Comparison of ENCODE assay signal across 27 cellular contexts in the genomic region with DNA sequence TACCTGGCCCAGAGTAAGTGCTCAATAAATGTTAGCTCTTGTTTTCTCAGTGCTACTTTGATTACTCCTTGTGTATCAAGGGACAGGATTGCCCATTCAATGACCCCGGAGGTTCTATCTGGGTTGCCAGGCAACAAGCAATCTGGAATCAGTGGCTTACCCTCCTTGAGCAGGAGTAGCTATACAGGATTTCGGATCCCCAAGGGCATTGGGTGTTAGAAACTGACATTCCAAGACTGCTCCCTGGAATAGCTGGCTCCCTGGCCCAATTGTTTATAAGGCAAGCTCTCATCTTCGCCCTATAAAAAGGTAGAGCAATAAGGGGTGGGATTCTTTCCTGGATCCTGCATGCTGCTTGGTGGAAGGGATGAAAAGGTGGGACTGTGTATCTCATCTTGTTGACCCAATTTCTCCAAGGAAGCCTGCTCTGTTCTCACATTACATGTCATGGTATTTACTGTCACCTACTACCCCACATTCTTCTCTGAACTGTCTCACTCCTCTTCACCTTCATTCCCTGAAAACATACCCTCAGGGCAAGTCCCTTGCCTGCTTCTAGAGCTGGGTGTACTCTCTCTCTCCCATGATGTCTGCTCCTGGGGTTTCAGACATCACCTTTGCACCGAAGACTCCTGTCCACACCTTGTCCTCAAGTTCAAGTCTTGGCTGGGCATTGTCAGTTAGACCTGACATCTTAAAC. TPM values are rescaled to one million over a fixed set of nuclear protein-coding genes. Genes with fewer than 3 reads are reported as not detected.
"Had no signal": no experiment of that assay in that cellular context is flagged by ENCODE, and none has a peak within 500 bp of the region (broad histone marks: within the 10 kb centered on the region; RNA-seq: fewer than 3 reads in every experiment).

No MANE protein-coding gene starts in this region.

- ATAC-seq: HepG2, T-cell had no signal

- H3K4me2 ChIP-seq: KMS-11, SK-N-SH had no signal

- H3K9me3 ChIP-seq: SK-N-SH had no signal

- H3K9me2 ChIP-seq: SK-N-SH had no signal

- H3K9ac ChIP-seq: KMS-11, SK-N-SH had no signal

- H3K27ac ChIP-seq: KMS-11 had no signal

- DNase-seq: IMR-90, MV-4-11, NCI-H1048, NCI-H1105, NCI-H1417, NCI-H1436 treated with DMSO at 0.1 percent for 48 hours, NCI-H1694, NCI-H187 treated with DMSO at 0.1 percent for 48 hours, NCI-H2029 treated with DMSO at 0.1 percent for 48 hours, NCI-H2171, NCI-H226, NCI-H446, NCI-H510A, NCI-H524 treated with DMSO at 0.1 percent for 48 hours, NCI-H69, NCI-H774, RPMI8226, SHP77, SK-N-SH, SW 1271, T-cell had no signal

RNA-seq across cellular contexts. Expression of gene SCN10A, which starts 26.4 kb away (rescaled TPM):
- total RNA-seq: HepG2, HT1080, IMR-90, LHCN-M2, MCF 10A, SK-MEL-5, T-cell had no signal
- polyA plus RNA-seq: HepG2, IMR-90, SK-N-SH had no signal
